Comparison of ENCODE assay signal across 22 cellular contexts in the genomic region with DNA sequence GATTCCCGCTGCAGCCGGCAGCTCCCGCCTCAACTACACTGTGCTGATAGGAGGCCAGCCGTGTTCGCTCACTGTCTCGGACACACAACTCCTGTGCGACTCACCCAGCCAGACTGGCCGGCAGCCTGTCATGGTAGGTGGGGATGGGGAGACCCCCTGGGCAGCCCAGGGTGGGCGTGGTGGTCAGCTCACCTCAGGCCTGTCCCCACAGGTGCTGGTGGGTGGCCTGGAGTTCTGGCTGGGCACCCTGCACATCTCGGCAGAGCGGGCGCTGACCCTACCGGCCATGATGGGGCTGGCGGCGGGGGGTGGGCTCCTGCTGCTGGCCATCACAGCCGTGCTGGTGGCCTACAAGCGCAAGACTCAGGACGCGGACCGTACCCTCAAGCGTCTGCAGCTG. TPM values are rescaled to one million over a fixed set of nuclear protein-coding genes. Genes with fewer than 3 reads are reported as not detected.
DNase-seq lines count a peak whose midpoint lies in the region; ATAC-seq, FAIRE-seq and TF ChIP-seq lines count a peak whose summit lies in the region.
"Had no signal": no experiment of that assay in that cellular context is flagged by ENCODE, and none has a peak within 500 bp of the region (broad histone marks: within the 10 kb centered on the region; RNA-seq: fewer than 3 reads in every experiment).

No MANE protein-coding gene starts in this region.

- H2AK5ac ChIP-seq in mesenchymal stem cell (ENCODE audit: low read length, severe bottlenecking): no peak overlapping the region

- TF ChIP-seq POLR2A in K562 (conservative IDR thresholded peaks at IDR 0.05): no peak

- H3K18ac ChIP-seq in mesenchymal stem cell (ENCODE audit: low read depth in 1 of 2, low read length in 2 of 2): no peak overlapping the region

- H3K36me3 ChIP-seq in right atrium auricular region (peaks cover 18% of the 10 kb centered on the region), K562 (ENCODE audit: control insufficient read depth, insufficient read depth, low read length) (peaks cover 84% of the 10 kb centered on the region; the same call in 2 of the 3 replicates), mesenchymal stem cell (ENCODE audit: control insufficient read depth in 1 of 2, insufficient read depth in 2 of 2, low read depth in 1 of 2, low read length in 2 of 2) (peaks cover 71 to 100% of the 10 kb centered on the region in 2 experiments)

- in situ Hi-C loops in K562 (cut with MboI): no loop called here

- H3K27ac ChIP-seq in right atrium auricular region (no peak overlapping the region), K562 (ENCODE audit: extremely low read depth, low read depth, low read length) (no peak overlapping the region), mesenchymal stem cell (ENCODE audit: low read length, poor library complexity, severe bottlenecking) (no peak overlapping the region)
- H3K27ac ChIP-seq: 22Rv1; A549; BLaER1 treated with 17β-estradiol and CSF1 and Interleukin-3, amounts not matched to agents 10 nM and 100 nM; C4-2B had no signal

- FAIRE-seq in K562 (lab: Jason Lieb, UNC): no peak
- FAIRE-seq: A549, D721Med, GM12878, GM12892, GM18507, GM19239 had no signal

- no peaks in the 10 kb centered on the region for H4K20me1 ChIP-seq in K562 (replicated peaks; ENCODE audit: control insufficient read depth, insufficient read depth, low read length)

- no peaks in the 10 kb centered on the region for H3K9me1 ChIP-seq in K562 (ENCODE audit: control insufficient read depth, insufficient read depth, low read length)

- no peak overlapping the region for H3K14ac ChIP-seq in mesenchymal stem cell (ENCODE audit: low read length in 2 of 2)

- H4K8ac ChIP-seq in mesenchymal stem cell (ENCODE audit: low read length): no peak overlapping the region

- H3K9ac ChIP-seq in K562 (ENCODE audit: insufficient read depth in 1 of 2, low read depth in 2 of 2, low read length in 2 of 2) (no peak overlapping the region), mesenchymal stem cell (ENCODE audit: low read length) (no peak overlapping the region)
- H3K9ac ChIP-seq: BLaER1 treated with 17β-estradiol and CSF1 and Interleukin-3, amounts not matched to agents 10 nM and 100 nM had no signal

- no peak overlapping the region for H3K4ac ChIP-seq in mesenchymal stem cell (ENCODE audit: low read depth in 1 of 2, low read length in 2 of 2)

- no peak overlapping the region for H2BK15ac ChIP-seq in mesenchymal stem cell (ENCODE audit: low read depth, poor library complexity, severe bottlenecking)

- DNase-seq in left cardiac atrium: peak; percentile 15
- DNase-seq in right atrium auricular region (ENCODE audit: low spot score): no peak
- DNase-seq in ELF-1 (ENCODE audit: low read depth, low spot score): peak; percentile 54
- DNase-seq in K562 (ENCODE audit: extremely low read depth in 1 of 4, low spot score in 3 of 4): no peak
- DNase-seq in mesenchymal stem cell: no peak
- DNase-seq in NCI-H748 treated with DMSO at 0.1 percent for 48 hours (lab: John Stamatoyannopoulos, UW): no peak
- DNase-seq: AML-193; Caco-2; Calu3; CD8-positive, alpha-beta T cell; DMS79 treated with DMSO at 0.1 percent for 48 hours; GDM1 had no signal

- no peak overlapping the region for H2BK120ac ChIP-seq in mesenchymal stem cell (ENCODE audit: low read depth, low read length)

- H3K79me2 ChIP-seq in K562 (ENCODE audit: control insufficient read depth, insufficient read depth, low read length): no peaks in the 10 kb centered on the region

- no peak overlapping the region for H3K23ac ChIP-seq in mesenchymal stem cell (ENCODE audit: low read length in 2 of 2)

- ATAC-seq in left cardiac atrium (no peak), K562 (no peak), GM21360 (IDR thresholded peaks at IDR 0.05; ENCODE audit: unreplicated experiment) (no peak)
- ATAC-seq: A549; CD8-positive, alpha-beta T cell; GM12878 had no signal

- CTCF ChIA-PET in K562 (lab: Yijun Ruan, JAX; ENCODE audit: low intra/inter-chr PET ratio): no interaction called here

- H3K4me3 ChIP-seq in right atrium auricular region (no peak overlapping the region), K562 (no peak overlapping the region), mesenchymal stem cell (ENCODE audit: insufficient read depth in 1 of 2, low read depth in 1 of 2, low read length in 2 of 2) (no peak overlapping the region)
- H3K4me3 ChIP-seq: A549; BLaER1 treated with 17β-estradiol and CSF1 and Interleukin-3, amounts not matched to agents 10 nM and 100 nM; GM12878 had no signal

- TF ChIP-seq EP300 in K562 (IDR thresholded peaks at IDR 0.05; ENCODE audit: low read length): no peak

- H2BK12ac ChIP-seq in mesenchymal stem cell (ENCODE audit: low read length in 2 of 2): no peak overlapping the region

- intact Hi-C loops in left cardiac atrium (cut with DNase I) (no loop called here), K562 (cut with micrococcal nuclease) (no loop called here)

- no peak overlapping the region for H2AFZ ChIP-seq in K562 (ENCODE audit: low read depth, low read length)
- peak overlapping the region; percentile 23 for H2AFZ ChIP-seq in mesenchymal stem cell (ENCODE audit: low read depth, low read length)

- POLR2A ChIA-PET in K562 (lab: Yijun Ruan, JAX): interaction anchor here (1.9 kb wide), 1 partner anchor 11 kb away, joined by 4 read pairs; the partner anchor contains the start of gene LAGE3

- WGBS in K562 (ENCODE audit: insufficient coverage, low coverage, missing lambda C conversion rate): 93% methylated on average over 10 of the region's 21 CpGs
- WGBS in mesenchymal stem cell: 97% methylated on average over 15 of the region's 21 CpGs

- BruUV-seq in K562 (replicated peaks; lab: Mats Ljungman, UMichigan): no TSS peak

- H3K79me1 ChIP-seq in mesenchymal stem cell (replicated peaks; ENCODE audit: low read length, poor library complexity, severe bottlenecking): peaks cover 17% of the 10 kb centered on the region

- TF ChIP-seq CTCF in right atrium auricular region (IDR thresholded peaks at IDR 0.05): no peak
- TF ChIP-seq CTCF in K562 (IDR thresholded peaks at IDR 0.05 in 2 of 3, conservative IDR thresholded peaks at IDR 0.05 in 1 of 3; ENCODE audit: insufficient read depth in 2 of 3, low read depth in 1 of 3, low read length in 3 of 3): no peak

- H3K27me3 ChIP-seq in right atrium auricular region: no peaks in the 10 kb centered on the region
- no peaks in the 10 kb centered on the region for H3K27me3 ChIP-seq in K562 (ENCODE audit: control insufficient read depth in 2 of 2, insufficient read depth in 2 of 2, low read length in 2 of 2)
- no peaks in the 10 kb centered on the region for H3K27me3 ChIP-seq in mesenchymal stem cell (ENCODE audit: control insufficient read depth in 1 of 2, insufficient read depth in 1 of 2, low read length in 2 of 2)

- no peaks in the 10 kb centered on the region for H3K4me1 ChIP-seq in right atrium auricular region
- peaks cover 0 to 9% of the 10 kb centered on the region in 2 experiments; a peak in 1 of 5 replicates for H3K4me1 ChIP-seq in K562 (replicated peaks in 1 of 2; ENCODE audit: control insufficient read depth in 2 of 2, insufficient read depth in 2 of 2, low read length in 2 of 2)
- H3K4me1 ChIP-seq in mesenchymal stem cell (ENCODE audit: control insufficient read depth, insufficient read depth, low read depth, low read length): no peaks in the 10 kb centered on the region
- H3K4me1 ChIP-seq: A549; BLaER1 treated with 17β-estradiol and CSF1 and Interleukin-3, amounts not matched to agents 10 nM and 100 nM; Caco-2 had no signal

- no peak for TF ChIP-seq RAD21 in K562 (CRISPR knock-in tag; conservative IDR thresholded peaks at IDR 0.05 in 1 of 2, IDR thresholded peaks at IDR 0.05 in 1 of 2)

- H3K4me2 ChIP-seq in K562 (ENCODE audit: insufficient read depth, low read length) (no peak overlapping the region), mesenchymal stem cell (ENCODE audit: low read length, poor library complexity, severe bottlenecking) (no peak overlapping the region)
- H3K4me2 ChIP-seq: A549; BLaER1 treated with 17β-estradiol and CSF1 and Interleukin-3, amounts not matched to agents 10 nM and 100 nM had no signal

- H3K9me3 ChIP-seq in right atrium auricular region (no peaks in the 10 kb centered on the region), K562 (replicated peaks; ENCODE audit: control insufficient read depth, insufficient read depth, low read depth, low read length) (no peaks in the 10 kb centered on the region), mesenchymal stem cell (ENCODE audit: control insufficient read depth, low read length) (no peaks in the 10 kb centered on the region)
- H3K9me3 ChIP-seq: A549, Caco-2 had no signal

- H2BK5ac ChIP-seq in mesenchymal stem cell (ENCODE audit: low read depth, low read length, poor library complexity, severe bottlenecking): no peak overlapping the region

- no peak overlapping the region for H4K91ac ChIP-seq in mesenchymal stem cell (ENCODE audit: low read length)

RNA-seq across cellular contexts. Expression of gene PLXNA3, which starts 9.5 kb away (rescaled TPM):
- total RNA-seq in left cardiac atrium: 10 to 100 TPM; 24.0 to 28.1 TPM
- 1 to 10 TPM; 5.9 to 7.1 TPM for total RNA-seq in right atrium auricular region
- total RNA-seq in K562 (2011; cell fraction: chromatin; rRNA removed; ENCODE audit: low replicate concordance): 204 and 524 TPM in 2 replicates
- total RNA-seq in K562 (2011; cell fraction: nucleolus; rRNA removed): 231 and 238 TPM in 2 replicates
- total RNA-seq in K562 (2011; cell fraction: nucleoplasm; rRNA removed): 144 and 167 TPM in 2 replicates
- total RNA-seq in K562 (2014; rRNA removed): 3.5 and 3.8 TPM in 2 replicates
- total RNA-seq in K562 (2014; rRNA removed; fragmentation: Illumina TruSeq; extraction: Trizol): 4.5 and 6.8 TPM in 2 replicates
- 7.5 and 9.5 TPM in 2 replicates for total RNA-seq in K562 (2015; rRNA removed; fragmentation: Illumina TruSeq; extraction: Trizol)
- 26.5 and 47.8 TPM in 2 replicates for total RNA-seq in K562 (2021)
- 13.3 and 30.4 TPM in 2 replicates for polyA plus RNA-seq in K562 (2011; rRNA removed)
- 10.9 and 15.0 TPM in 2 replicates for polyA plus RNA-seq in K562 (2011; cell fraction: cytosol; rRNA removed)
- 240 and 366 TPM in 2 replicates for polyA plus RNA-seq in K562 (2011; cell fraction: nucleus; rRNA removed)
- polyA plus RNA-seq in K562 (2012): 46.6 and 47.8 TPM in 2 replicates
- 21.9 and 27.5 TPM in 2 replicates for polyA plus RNA-seq in K562 (2014; fragmentation: Illumina TruSeq; extraction: Trizol)
- under 1 TPM; 0.32 to 0.42 TPM for polyA plus RNA-seq in K562 (2014; fragmentation: Nextera tagmentation; extraction: Ambion mirVana)
- polyA plus RNA-seq in K562 (2014; rRNA removed): 20.1 and 21.5 TPM in 2 replicates
- 5.9 and 10.7 TPM in 2 replicates for polyA minus RNA-seq in K562 (2011; rRNA and poly(A)+ RNA removed)
- polyA minus RNA-seq in K562 (2011; cell fraction: cytosol; rRNA and poly(A)+ RNA removed): 6.4 and 13.7 TPM in 2 replicates
- 53.6 and 60.0 TPM in 2 replicates for polyA minus RNA-seq in K562 (2011; cell fraction: nucleus; rRNA and poly(A)+ RNA removed)
- polyA plus RNA-seq in mesenchymal stem cell (2013, experiment 1 of 2): 50.5 TPM
- 47.0 TPM for polyA plus RNA-seq in mesenchymal stem cell (2013, experiment 2 of 2)

RNA-seq across cellular contexts. Expression of gene LAGE3, which starts 11.5 kb away (rescaled TPM):
- total RNA-seq in left cardiac atrium: 10 to 100 TPM; 17.7 TPM
- total RNA-seq in right atrium auricular region: 10 to 100 TPM; 20.1 to 32.9 TPM
- total RNA-seq in K562 (2011; cell fraction: chromatin; rRNA removed; ENCODE audit: low replicate concordance): 1.1 and 4.2 TPM in 2 replicates
- 9.7 and 13.2 TPM in 2 replicates for total RNA-seq in K562 (2011; cell fraction: nucleolus; rRNA removed)
- 6.9 and 10.6 TPM in 2 replicates for total RNA-seq in K562 (2011; cell fraction: nucleoplasm; rRNA removed)
- total RNA-seq in K562 (2014; rRNA removed): 125 and 144 TPM in 2 replicates
- 21.0 and 29.7 TPM in 2 replicates for total RNA-seq in K562 (2014; rRNA removed; fragmentation: Illumina TruSeq; extraction: Trizol)
- total RNA-seq in K562 (2015; rRNA removed; fragmentation: Illumina TruSeq; extraction: Trizol): 44.0 and 45.4 TPM in 2 replicates
- total RNA-seq in K562 (2021): 116 and 120 TPM in 2 replicates
- polyA plus RNA-seq in K562 (2011; rRNA removed): 35.8 and 45.0 TPM in 2 replicates
- 61.3 and 199 TPM in 2 replicates for polyA plus RNA-seq in K562 (2011; cell fraction: cytosol; rRNA removed)
- polyA plus RNA-seq in K562 (2011; cell fraction: nucleus; rRNA removed): 34.4 and 41.8 TPM in 2 replicates
- polyA plus RNA-seq in K562 (2012): 81.2 and 96.3 TPM in 2 replicates
- 29.2 and 51.8 TPM in 2 replicates for polyA plus RNA-seq in K562 (2014; fragmentation: Illumina TruSeq; extraction: Trizol)
- polyA plus RNA-seq in K562 (2014; fragmentation: Nextera tagmentation; extraction: Ambion mirVana): 10 to 100 TPM; 28.2 to 31.1 TPM
- polyA plus RNA-seq in K562 (2014; rRNA removed): 91.3 and 105 TPM in 2 replicates
- polyA minus RNA-seq in K562 (2011; rRNA and poly(A)+ RNA removed): 4.8 and 6.6 TPM in 2 replicates
- 16.6 and 19.7 TPM in 2 replicates for polyA minus RNA-seq in K562 (2011; cell fraction: cytosol; rRNA and poly(A)+ RNA removed)
- 4.0 and 7.3 TPM in 2 replicates for polyA minus RNA-seq in K562 (2011; cell fraction: nucleus; rRNA and poly(A)+ RNA removed)
- 22.7 TPM for polyA plus RNA-seq in mesenchymal stem cell (2013, experiment 1 of 2)
- 23.5 TPM for polyA plus RNA-seq in mesenchymal stem cell (2013, experiment 2 of 2)

RNA-seq across cellular contexts. Expression of gene UBL4A, which starts 18.9 kb away (rescaled TPM):
- total RNA-seq in left cardiac atrium (10 to 100 TPM; 44.4 to 48.4 TPM), right atrium auricular region (10 to 100 TPM; 54.6 to 61.0 TPM), K562 (2014; rRNA removed) (140 and 170 TPM in 2 replicates), K562 (2014; rRNA removed; fragmentation: Illumina TruSeq; extraction: Trizol) (51.5 and 69.9 TPM in 2 replicates), K562 (2015; rRNA removed; fragmentation: Illumina TruSeq; extraction: Trizol) (99.9 and 100 TPM in 2 replicates), K562 (2021) (120 TPM in 2 replicates)
- total RNA-seq in K562 (2011; cell fraction: chromatin; rRNA removed; ENCODE audit: low replicate concordance): 21.7 and 76.7 TPM in 2 replicates
- total RNA-seq in K562 (2011; cell fraction: nucleolus; rRNA removed): 85.0 and 90.5 TPM in 2 replicates
- 36.0 and 48.8 TPM in 2 replicates for total RNA-seq in K562 (2011; cell fraction: nucleoplasm; rRNA removed)
- polyA plus RNA-seq in K562 (2011; rRNA removed) (73.9 and 78.4 TPM in 2 replicates), K562 (2014; fragmentation: Illumina TruSeq; extraction: Trizol) (101 and 112 TPM in 2 replicates), K562 (2014; fragmentation: Nextera tagmentation; extraction: Ambion mirVana) (10 to 100 TPM; 15.2 to 31.7 TPM), K562 (2014; rRNA removed) (115 and 119 TPM in 2 replicates)
- polyA plus RNA-seq in K562 (2011; cell fraction: cytosol; rRNA removed): 99.1 and 201 TPM in 2 replicates
- polyA plus RNA-seq in K562 (2011; cell fraction: nucleus; rRNA removed): 55.9 and 76.2 TPM in 2 replicates
- 93.8 and 109 TPM in 2 replicates for polyA plus RNA-seq in K562 (2012)
- 46.0 and 65.1 TPM in 2 replicates for polyA minus RNA-seq in K562 (2011; rRNA and poly(A)+ RNA removed)
- polyA minus RNA-seq in K562 (2011; cell fraction: cytosol; rRNA and poly(A)+ RNA removed): 73.7 and 77.5 TPM in 2 replicates
- 31.8 and 40.9 TPM in 2 replicates for polyA minus RNA-seq in K562 (2011; cell fraction: nucleus; rRNA and poly(A)+ RNA removed)
- polyA plus RNA-seq in mesenchymal stem cell (2013, experiment 1 of 2): 17.7 TPM
- polyA plus RNA-seq in mesenchymal stem cell (2013, experiment 2 of 2): 18.3 TPM

RNA-seq across cellular contexts. Expression of gene SLC10A3, which starts 22.9 kb away (rescaled TPM):
- total RNA-seq in left cardiac atrium (10 to 100 TPM; 15.1 to 18.4 TPM), right atrium auricular region (10 to 100 TPM; 22.2 to 22.9 TPM), K562 (2014; rRNA removed) (21.7 and 28.6 TPM in 2 replicates), K562 (2014; rRNA removed; fragmentation: Illumina TruSeq; extraction: Trizol) (5.5 and 9.6 TPM in 2 replicates), K562 (2015; rRNA removed; fragmentation: Illumina TruSeq; extraction: Trizol) (19.7 and 20.7 TPM in 2 replicates), K562 (2021) (30.6 and 31.6 TPM in 2 replicates)
- total RNA-seq in K562 (2011; cell fraction: chromatin; rRNA removed; ENCODE audit: low replicate concordance): 11.1 and 43.4 TPM in 2 replicates
- total RNA-seq in K562 (2011; cell fraction: nucleolus; rRNA removed): 58.4 and 62.9 TPM in 2 replicates
- total RNA-seq in K562 (2011; cell fraction: nucleoplasm; rRNA removed): 27.9 and 31.5 TPM in 2 replicates
- polyA plus RNA-seq in K562 (2011; rRNA removed) (10.7 and 15.1 TPM in 2 replicates), K562 (2014; fragmentation: Illumina TruSeq; extraction: Trizol) (16.7 and 33.1 TPM in 2 replicates), K562 (2014; fragmentation: Nextera tagmentation; extraction: Ambion mirVana) (1 to 10 TPM; 5.2 to 6.0 TPM), K562 (2014; rRNA removed) (26.2 and 33.4 TPM in 2 replicates)
- polyA plus RNA-seq in K562 (2011; cell fraction: cytosol; rRNA removed): 16.7 and 48.0 TPM in 2 replicates
- 25.2 and 42.1 TPM in 2 replicates for polyA plus RNA-seq in K562 (2011; cell fraction: nucleus; rRNA removed)
- polyA plus RNA-seq in K562 (2012): 32.7 and 34.9 TPM in 2 replicates
- polyA minus RNA-seq in K562 (2011; rRNA and poly(A)+ RNA removed): 4.8 and 7.1 TPM in 2 replicates
- polyA minus RNA-seq in K562 (2011; cell fraction: cytosol; rRNA and poly(A)+ RNA removed): 14.8 and 15.9 TPM in 2 replicates
- polyA minus RNA-seq in K562 (2011; cell fraction: nucleus; rRNA and poly(A)+ RNA removed): 13.5 and 16.4 TPM in 2 replicates
- 27.5 TPM for polyA plus RNA-seq in mesenchymal stem cell (2013, experiment 1 of 2)
- polyA plus RNA-seq in mesenchymal stem cell (2013, experiment 2 of 2): 27.3 TPM

RNA-seq across cellular contexts. Expression of gene FAM50A, which starts 23.6 kb away (rescaled TPM):
- total RNA-seq in left cardiac atrium (10 to 100 TPM; 48.7 to 58.9 TPM), right atrium auricular region (10 to 100 TPM; 24.3 to 41.7 TPM), K562 (2014; rRNA removed) (73.7 and 74.9 TPM in 2 replicates), K562 (2014; rRNA removed; fragmentation: Illumina TruSeq; extraction: Trizol) (41.6 and 52.9 TPM in 2 replicates), K562 (2015; rRNA removed; fragmentation: Illumina TruSeq; extraction: Trizol) (65.7 and 67.3 TPM in 2 replicates), K562 (2021) (56.6 and 65.2 TPM in 2 replicates)
- total RNA-seq in K562 (2011; cell fraction: chromatin; rRNA removed; ENCODE audit: low replicate concordance): 162 and 289 TPM in 2 replicates
- 167 and 169 TPM in 2 replicates for total RNA-seq in K562 (2011; cell fraction: nucleolus; rRNA removed)
- total RNA-seq in K562 (2011; cell fraction: nucleoplasm; rRNA removed): 104 and 137 TPM in 2 replicates
- polyA plus RNA-seq in K562 (2011; rRNA removed) (73.7 and 76.9 TPM in 2 replicates), K562 (2014; fragmentation: Illumina TruSeq; extraction: Trizol) (73.3 and 77.1 TPM in 2 replicates), K562 (2014; fragmentation: Nextera tagmentation; extraction: Ambion mirVana) (1 to 10 TPM; 4.4 to 5.5 TPM), K562 (2014; rRNA removed) (105 and 114 TPM in 2 replicates)
- 52.3 and 53.9 TPM in 2 replicates for polyA plus RNA-seq in K562 (2011; cell fraction: cytosol; rRNA removed)
- polyA plus RNA-seq in K562 (2011; cell fraction: nucleus; rRNA removed): 286 and 308 TPM in 2 replicates
- polyA plus RNA-seq in K562 (2012): 104 and 163 TPM in 2 replicates
- 62.0 and 76.8 TPM in 2 replicates for polyA minus RNA-seq in K562 (2011; rRNA and poly(A)+ RNA removed)
- polyA minus RNA-seq in K562 (2011; cell fraction: cytosol; rRNA and poly(A)+ RNA removed): 30.5 and 38.8 TPM in 2 replicates
- 61.1 and 94.3 TPM in 2 replicates for polyA minus RNA-seq in K562 (2011; cell fraction: nucleus; rRNA and poly(A)+ RNA removed)
- polyA plus RNA-seq in mesenchymal stem cell (2013, experiment 1 of 2): 129 TPM
- polyA plus RNA-seq in mesenchymal stem cell (2013, experiment 2 of 2): 129 TPM

Comparison
In these comparisons a context has a peak if more than half of its experiments do, and no peak if none do; other contexts are left out.
1. DNase-seq: peak in left cardiac atrium (single experiment) and ELF-1 (single experiment); none in right atrium auricular region (single experiment), K562 (0 of 4), mesenchymal stem cell (single experiment) and NCI-H748 treated with DMSO at 0.1 percent for 48 hours (single experiment).